In genomic region chr20:36043447-36043846, GRCh38 we compare ENCODE assay signal across 25 cellular contexts.
DNase-seq lines count a peak whose midpoint lies in the region; ATAC-seq, FAIRE-seq and TF ChIP-seq lines count a peak whose summit lies in the region.
"Had no signal": no experiment of that assay in that cellular context is flagged by ENCODE, and none has a peak within 500 bp of the region (broad histone marks: within the 10 kb centered on the region; RNA-seq: fewer than 3 reads in every experiment).

No MANE protein-coding gene starts in this region.

- no peak for DNase-seq in activated naive CD4-positive, alpha-beta T cell treated with anti-CD3 and anti-CD28 coated beads, Interleukin-2, amount 50 U/mL, for 72 hours (ENCODE audit: low spot score in 2 of 2)
- no peak for DNase-seq in activated naive CD4-positive, alpha-beta T cell (lab: John Stamatoyannopoulos, UW)
- DNase-seq in IMR-90: no peak
- peak; percentile 33 for DNase-seq in PC-3
- DNase-seq in endothelial cell of umbilical vein (ENCODE audit: low read depth, low spot score): peak; percentile 23
- no peak for DNase-seq in NCI-H526 (lab: John Stamatoyannopoulos, UW)
- DNase-seq in Ammon's horn (ENCODE audit: low spot score): no peak
- DNase-seq in T-helper 2 cell: no peak
- DNase-seq: Calu3, DMS153, GOT3, HFFc6, NCI-H1048, NCI-H1417, NCI-H1694, NCI-H2029 treated with DMSO at 0.1 percent for 48 hours, NCI-H446 treated with DMSO at 0.1 percent for 48 hours, NCI-H526 treated with DMSO at 0.1 percent for 48 hours, SJCRH30, T-cell had no signal

- in situ Hi-C loops in IMR-90 (cut with MboI; ENCODE audit: low sequenced_read_pairs): no loop called here

- H3K4ac ChIP-seq in IMR-90 (ENCODE audit: low read depth, low read length): no peak overlapping the region

- H3K18ac ChIP-seq in IMR-90 (ENCODE audit: low read depth, low read length): no peak overlapping the region

- no peak overlapping the region for H4K5ac ChIP-seq in IMR-90 (ENCODE audit: low read depth, low read length)

- H2BK20ac ChIP-seq in IMR-90 (ENCODE audit: low read depth, low read length): no peak overlapping the region

- no peaks in the 10 kb centered on the region for H3K9me3 ChIP-seq in IMR-90 (ENCODE audit: control insufficient read depth, insufficient read depth, low read length)
- no peaks in the 10 kb centered on the region for H3K9me3 ChIP-seq in PC-3 (ENCODE audit: low read length)
- H3K9me3 ChIP-seq in endothelial cell of umbilical vein (replicated peaks; ENCODE audit: control insufficient read depth, insufficient read depth, low read length): no peaks in the 10 kb centered on the region
- H3K9me3 ChIP-seq: HAP-1, SJCRH30 had no signal

- no peak overlapping the region for H2BK15ac ChIP-seq in IMR-90 (ENCODE audit: low read depth, low read length)

- H3K27ac Mint-ChIP-seq in activated naive CD4-positive, alpha-beta T cell treated with anti-CD3 and anti-CD28 coated beads, Interleukin-2, amount 50 U/mL, for 72 hours: no peak overlapping the region
- H3K27ac Mint-ChIP-seq: B cell, HFFc6, T-cell had no signal

- H3K36me3 ChIP-seq in IMR-90 (ENCODE audit: control insufficient read depth, insufficient read depth, low read length): peaks cover 9% of the 10 kb centered on the region
- H3K36me3 ChIP-seq in PC-3 (ENCODE audit: low read depth, low read length): peaks cover 10% of the 10 kb centered on the region
- H3K36me3 ChIP-seq in endothelial cell of umbilical vein (ENCODE audit: control insufficient read depth in 2 of 2, extremely low read depth in 1 of 2, insufficient read depth in 2 of 2, low read length in 2 of 2): peaks cover 0 to 3% of the 10 kb centered on the region in 2 experiments

- POLR2A ChIA-PET in IMR-90 (lab: Charles Lee; ENCODE audit: unreplicated experiment) (interaction anchor here (0.7 kb wide), 1 partner anchor 52 kb away, joined by 15 read pairs; no protein-coding TSS in a partner anchor), PC-3 (lab: Charles Lee; ENCODE audit: unreplicated experiment) (no interaction called here), endothelial cell of umbilical vein (lab: Charles Lee) (interaction anchor here (1.0 to 1.1 kb wide), 2 partner anchors 45 to 51 kb away, joined by 3 to 4 read pairs; no protein-coding TSS in a partner anchor)

- TF ChIP-seq RAD21 in IMR-90 (IDR thresholded peaks at IDR 0.05; ENCODE audit: low read length): no peak

- TF ChIP-seq POLR2A in IMR-90 (IDR thresholded peaks at IDR 0.05; ENCODE audit: low read depth, low read length) (no peak), endothelial cell of umbilical vein (IDR thresholded peaks at IDR 0.05; ENCODE audit: low read depth, low read length) (no peak)

- H3K27me3 ChIP-seq in IMR-90 (ENCODE audit: control insufficient read depth, insufficient read depth, low read length) (no peaks in the 10 kb centered on the region), PC-3 (ENCODE audit: low read length) (no peaks in the 10 kb centered on the region), endothelial cell of umbilical vein (ENCODE audit: control insufficient read depth in 2 of 2, insufficient read depth in 2 of 2, low read length in 2 of 2) (no peaks in the 10 kb centered on the region)
- H3K27me3 ChIP-seq: SJCRH30 had no signal

- no peak overlapping the region for H2AK5ac ChIP-seq in IMR-90 (ENCODE audit: low read depth, low read length)

- dilution Hi-C loops in IMR-90 (cut with HindIII; ENCODE audit: low sequenced_read_pairs, unreplicated experiment): no loop called here
- dilution Hi-C loops in endothelial cell of umbilical vein (cut with MboI; ENCODE audit: extremely low pct_ligation_motif_present, low sequenced_read_pairs): no loop called here

- H3K9me1 ChIP-seq in IMR-90 (ENCODE audit: insufficient read depth, low read length): peaks cover 14% of the 10 kb centered on the region
- H3K9me1 ChIP-seq in endothelial cell of umbilical vein (replicated peaks; ENCODE audit: control insufficient read depth, extremely low read depth, insufficient read depth, low read length): no peaks in the 10 kb centered on the region

- H3F3A ChIP-seq in PC-3 (ENCODE audit: low read length, unreplicated experiment): peaks cover 6% of the 10 kb centered on the region

- H3K79me1 ChIP-seq in IMR-90 (ENCODE audit: low read depth in 1 of 2, low read length in 2 of 2): peaks cover 15 to 50% of the 10 kb centered on the region in 2 experiments

- H3K4me1 ChIP-seq in IMR-90 (ENCODE audit: control insufficient read depth, insufficient read depth, low read length) (no peaks in the 10 kb centered on the region), PC-3 (ENCODE audit: insufficient read depth, low read length) (peaks cover 9% of the 10 kb centered on the region; the same call in 1 of the 2 replicates), endothelial cell of umbilical vein (ENCODE audit: control insufficient read depth, extremely low read depth, insufficient read depth, low read length) (peaks cover 8% of the 10 kb centered on the region)

- H3K9ac ChIP-seq in IMR-90 (ENCODE audit: low read depth, low read length) (no peak overlapping the region), PC-3 (ENCODE audit: low read length) (no peak overlapping the region), endothelial cell of umbilical vein (replicated peaks; ENCODE audit: extremely low read depth, insufficient read depth, low read length) (no peak overlapping the region)

- no peak overlapping the region for H2BK5ac ChIP-seq in IMR-90 (ENCODE audit: low read depth, low read length, poor library complexity, severe bottlenecking)

- no peak overlapping the region for H2BK120ac ChIP-seq in IMR-90 (ENCODE audit: low read depth, low read length)

- no CpG with 5 or more reads among the region's 2 CpGs for WGBS in IMR-90 (ENCODE audit: extremely low coverage in 2 of 2, insufficient read length in 1 of 2), 2 experiments

- no peak overlapping the region for H3K27ac ChIP-seq in IMR-90 (ENCODE audit: insufficient read depth, low read length)
- no peak overlapping the region for H3K27ac ChIP-seq in PC-3 (ENCODE audit: low read length)
- no peak overlapping the region for H3K27ac ChIP-seq in endothelial cell of umbilical vein (ENCODE audit: insufficient read depth, low read depth, low read length)
- H3K27ac ChIP-seq: C4-2B, SJCRH30 had no signal

- no peak overlapping the region for H3K14ac ChIP-seq in IMR-90 (replicated peaks; ENCODE audit: low read depth, low read length)

- peak; percentile 8 to 24 for ATAC-seq in activated naive CD4-positive, alpha-beta T cell treated with anti-CD3 and anti-CD28 coated beads, Interleukin-2, amount 50 U/mL, for 72 hours
- ATAC-seq in IMR-90 (ENCODE audit: low read depth) (no peak), PC-3 (0 out of 2 replicates have a peak, but pooled peaks have one; percentile 20)
- ATAC-seq: Panc1, T-cell had no signal

- no peak overlapping the region for H4K91ac ChIP-seq in IMR-90 (ENCODE audit: insufficient read depth, low read depth, low read length)

- H3K9me3 Mint-ChIP-seq in activated naive CD4-positive, alpha-beta T cell treated with anti-CD3 and anti-CD28 coated beads, Interleukin-2, amount 50 U/mL, for 72 hours: no peaks in the 10 kb centered on the region
- H3K9me3 Mint-ChIP-seq: HFFc6, T-cell had no signal

- no peak overlapping the region for H3K4me3 ChIP-seq in IMR-90 (ENCODE audit: insufficient read depth, low read depth, low read length)
- H3K4me3 ChIP-seq in PC-3 (ENCODE audit: low read length): no peak overlapping the region
- H3K4me3 ChIP-seq in endothelial cell of umbilical vein (replicated peaks in 1 of 3; ENCODE audit: insufficient read depth in 1 of 3, low read depth in 1 of 3, low read length in 3 of 3): no peak overlapping the region
- H3K4me3 ChIP-seq: HAP-1, SJCRH30 had no signal

- TF ChIP-seq CTCF in IMR-90 (conservative IDR thresholded peaks at IDR 0.05; ENCODE audit: low read depth, low read length) (no peak), PC-3 (conservative IDR thresholded peaks at IDR 0.05; ENCODE audit: low read depth, low read length) (no peak), endothelial cell of umbilical vein (IDR thresholded peaks at IDR 0.05; ENCODE audit: extremely low read depth in 1 of 2, insufficient read depth in 1 of 2, low read depth in 1 of 2, low read length in 2 of 2) (no peak)

- no peak overlapping the region for H4K8ac ChIP-seq in IMR-90 (ENCODE audit: low read depth in 2 of 2, low read length in 2 of 2)

- peaks cover 66% of the 10 kb centered on the region for H4K20me1 ChIP-seq in IMR-90 (ENCODE audit: insufficient read depth, low read length)
- H4K20me1 ChIP-seq in PC-3 (ENCODE audit: low read length): peaks cover 49% of the 10 kb centered on the region
- H4K20me1 ChIP-seq in endothelial cell of umbilical vein (replicated peaks; ENCODE audit: control insufficient read depth, extremely low read depth, insufficient read depth, low read length): no peaks in the 10 kb centered on the region

- no peak overlapping the region for H3K4me2 ChIP-seq in IMR-90 (ENCODE audit: low read depth, low read length)
- no peak overlapping the region for H3K4me2 ChIP-seq in PC-3 (ENCODE audit: low read length)
- H3K4me2 ChIP-seq in endothelial cell of umbilical vein (ENCODE audit: insufficient read depth, low read length): no peak overlapping the region

- peaks cover 46% of the 10 kb centered on the region for H3K79me2 ChIP-seq in PC-3 (ENCODE audit: low read length)
- peaks cover 28% of the 10 kb centered on the region for H3K79me2 ChIP-seq in endothelial cell of umbilical vein (ENCODE audit: control insufficient read depth, insufficient read depth, low read length)

- intact Hi-C loops in IMR-90 (cut with micrococcal nuclease): no loop called here
- intact Hi-C loops in PC-3 (cut with micrococcal nuclease): no loop called here
- intact Hi-C loops in endothelial cell of umbilical vein (cut with micrococcal nuclease): no loop called here

- H2AFZ ChIP-seq in IMR-90 (replicated peaks; ENCODE audit: low read length, poor library complexity): no peak overlapping the region
- H2AFZ ChIP-seq in PC-3 (ENCODE audit: low read length): no peak overlapping the region
- no peak overlapping the region for H2AFZ ChIP-seq in endothelial cell of umbilical vein (ENCODE audit: low read depth, low read length)

- BruUV-seq in IMR-90 (replicated peaks; lab: Mats Ljungman, UMichigan) (no TSS peak), PC-3 (replicated peaks; lab: Mats Ljungman, UMichigan) (no TSS peak), endothelial cell of umbilical vein (replicated peaks; lab: Mats Ljungman, UMichigan) (no TSS peak)

- H3K23ac ChIP-seq in IMR-90 (ENCODE audit: low read depth, low read length): no peak overlapping the region

- H3K56ac ChIP-seq in IMR-90 (ENCODE audit: extremely low read depth, insufficient read depth, low read length): no peak overlapping the region

- no peak overlapping the region for H2AK9ac ChIP-seq in IMR-90 (replicated peaks; ENCODE audit: low read depth, low read length, poor library complexity)

- H3K36me3 Mint-ChIP-seq in activated naive CD4-positive, alpha-beta T cell treated with anti-CD3 and anti-CD28 coated beads, Interleukin-2, amount 50 U/mL, for 72 hours: peaks cover 6 to 25% of the 10 kb centered on the region in 2 donors

- no peaks in the 10 kb centered on the region for H3K9me2 ChIP-seq in PC-3 (replicated peaks; ENCODE audit: low read length)

- CTCF ChIA-PET in IMR-90 (lab: Yijun Ruan, JAX): no interaction called here
- CTCF ChIA-PET in PC-3 (lab: Charles Lee): interaction anchor here (0.6 kb wide), 1 partner anchor 92 kb away, joined by 4 read pairs; no protein-coding TSS in a partner anchor
- CTCF ChIA-PET in endothelial cell of umbilical vein (lab: Charles Lee): interaction anchor here (0.7 to 1.1 kb wide), 3 partner anchors 51 to 95 kb away, joined by 3 to 6 read pairs (median 5); no protein-coding TSS in a partner anchor

- no peak for FAIRE-seq in endothelial cell of umbilical vein (lab: Jason Lieb, UNC)
- FAIRE-seq: HTR-8/SVneo had no signal

Comparison
In these comparisons a context has a peak if more than half of its experiments do, and no peak if none do; other contexts are left out.
1. DNase-seq: peak in PC-3 (single experiment) and endothelial cell of umbilical vein (single experiment); none in activated naive CD4-positive, alpha-beta T cell treated with anti-CD3 and anti-CD28 coated beads, Interleukin-2, amount 50 U/mL, for 72 hours (0 of 2), activated naive CD4-positive, alpha-beta T cell (0 of 4), IMR-90 (single experiment), NCI-H526 (0 of 2), Ammon's horn (single experiment) and T-helper 2 cell (0 of 5).